Comparison of ENCODE assay signal across 8 cellular contexts in genomic region chr15:58457466-58457965, GRCh38. TPM values are rescaled to one million over a fixed set of nuclear protein-coding genes. Genes with fewer than 3 reads are reported as not detected.
DNase-seq lines count a peak whose midpoint lies in the region; ATAC-seq and TF ChIP-seq lines count a peak whose summit lies in the region.

No MANE protein-coding gene starts in this region.

- no peak for TF ChIP-seq CTCF in AG09309 (IDR thresholded peaks at IDR 0.05; ENCODE audit: control insufficient read depth, insufficient read depth, low read depth, low read length, missing control alignments)
- no peak for TF ChIP-seq CTCF in ascending aorta (IDR thresholded peaks at IDR 0.05)
- TF ChIP-seq CTCF in dorsolateral prefrontal cortex (IDR thresholded peaks at IDR 0.05 in 54 of 56, conservative IDR thresholded peaks at IDR 0.05 in 2 of 56; ENCODE audit: low read depth in 1 of 56, partially characterized antibody in 56 of 56): no peak

- H3K27ac ChIP-seq in ascending aorta (no peak overlapping the region), dorsolateral prefrontal cortex (peak overlapping the region in 9 of 59 donors; percentile 0 to 48 (median 20))

- H3K4me1 ChIP-seq in ascending aorta: no peaks in the 10 kb centered on the region

- peaks cover 5% of the 10 kb centered on the region for H3K36me3 Mint-ChIP-seq in activated naive CD8-positive, alpha-beta T cell
- no peaks in the 10 kb centered on the region for H3K36me3 Mint-ChIP-seq in stimulated activated naive B cell treated with anti-CD40 and anti-IgM and Interleukin-4, amounts not matched to agents 10 μg/mL and 1 μg/mL and 100 μg/mL, for 72 hours

- ATAC-seq in GM19438 (IDR thresholded peaks at IDR 0.05; ENCODE audit: low read depth, unreplicated experiment) (peak; percentile 64), HG03558 (IDR thresholded peaks at IDR 0.05; ENCODE audit: extremely low read depth, unreplicated experiment) (peak; percentile 58)
- peak; percentile 72 to 75 for ATAC-seq in stimulated activated naive B cell treated with anti-CD40 and anti-IgM and Interleukin-4, amounts not matched to agents 10 μg/mL and 1 μg/mL and 100 μg/mL, for 72 hours (replicated peaks)

- H3K27me3 ChIP-seq in ascending aorta (no peaks in the 10 kb centered on the region), dorsolateral prefrontal cortex (no peaks in the 10 kb centered on the region)

- H3K4me3 ChIP-seq in AG09309 (ENCODE audit: control insufficient read depth, low read depth, low read length) (no peak overlapping the region), ascending aorta (no peak overlapping the region), dorsolateral prefrontal cortex (no peak overlapping the region)

- H3K4me3 Mint-ChIP-seq in activated naive CD8-positive, alpha-beta T cell: peak overlapping the region; percentile 54
- H3K4me3 Mint-ChIP-seq in stimulated activated naive B cell treated with anti-CD40 and anti-IgM and Interleukin-4, amounts not matched to agents 10 μg/mL and 1 μg/mL and 100 μg/mL, for 72 hours: peak overlapping the region in 1 of 2 donors; percentile 9

- DNase-seq in AG09309 (ENCODE audit: low read depth) (peak; percentile 62), NCI-H1436 treated with DMSO at 0.1 percent for 48 hours (lab: John Stamatoyannopoulos, UW) (no peak), ascending aorta (ENCODE audit: low spot score in 2 of 2) (no peak), dorsolateral prefrontal cortex (no peak)
- peak; percentile 26 for DNase-seq in stimulated activated naive B cell treated with anti-CD40 and anti-IgM and Interleukin-4, amounts not matched to agents 10 μg/mL and 1 μg/mL and 100 μg/mL, for 72 hours

- H3K9me3 Mint-ChIP-seq in activated naive CD8-positive, alpha-beta T cell (ENCODE audit: low read depth): no peaks in the 10 kb centered on the region
- H3K9me3 Mint-ChIP-seq in stimulated activated naive B cell treated with anti-CD40 and anti-IgM and Interleukin-4, amounts not matched to agents 10 μg/mL and 1 μg/mL and 100 μg/mL, for 72 hours: no peaks in the 10 kb centered on the region

- no peaks in the 10 kb centered on the region for H3K36me3 ChIP-seq in ascending aorta

- intact Hi-C loops in ascending aorta (cut with DNase I): no loop called here
- intact Hi-C loops in dorsolateral prefrontal cortex (cut with DNase I): loop anchor here in 1 of 2 donors (10.0 kb wide), 1 partner anchor 57 kb away; no protein-coding TSS in a partner anchor

- H3K27me3 Mint-ChIP-seq in activated naive CD8-positive, alpha-beta T cell: no peaks in the 10 kb centered on the region
- H3K27me3 Mint-ChIP-seq in stimulated activated naive B cell treated with anti-CD40 and anti-IgM and Interleukin-4, amounts not matched to agents 10 μg/mL and 1 μg/mL and 100 μg/mL, for 72 hours: peaks cover 11 to 18% of the 10 kb centered on the region in 2 donors

- no peaks in the 10 kb centered on the region for H3K9me3 ChIP-seq in ascending aorta

- peaks cover 75% of the 10 kb centered on the region for H3K4me1 Mint-ChIP-seq in activated naive CD8-positive, alpha-beta T cell (ENCODE audit: low read depth)
- H3K4me1 Mint-ChIP-seq in stimulated activated naive B cell treated with anti-CD40 and anti-IgM and Interleukin-4, amounts not matched to agents 10 μg/mL and 1 μg/mL and 100 μg/mL, for 72 hours: peaks cover 24 to 41% of the 10 kb centered on the region in 2 donors

- H3K27ac Mint-ChIP-seq in activated naive CD8-positive, alpha-beta T cell: peak overlapping the region; percentile 92
- peak overlapping the region; percentile 65 for H3K27ac Mint-ChIP-seq in stimulated activated naive B cell treated with anti-CD40 and anti-IgM and Interleukin-4, amounts not matched to agents 10 μg/mL and 1 μg/mL and 100 μg/mL, for 72 hours

RNA-seq across cellular contexts. Expression of gene LIPC, which starts 25.7 kb away (rescaled TPM):
- total RNA-seq in ascending aorta (not detected), dorsolateral prefrontal cortex (1 to 10 TPM in 100 of 120 experiments, under 1 TPM in 20; 0.46 to 4.2 (median 1.7) TPM)

Comparison
In these comparisons a context has a peak if more than half of its experiments do, and no peak if none do; other contexts are left out.
1. DNase-seq: peak in AG09309 (single experiment) and stimulated activated naive B cell treated with anti-CD40 and anti-IgM and Interleukin-4, amounts not matched to agents 10 μg/mL and 1 μg/mL and 100 μg/mL, for 72 hours (single experiment); none in NCI-H1436 treated with DMSO at 0.1 percent for 48 hours (single experiment), ascending aorta (0 of 2) and dorsolateral prefrontal cortex (0 of 10).
2. Peak in every context shown above with its lines, with median percentiles within 50 percentile points of each other: ATAC-seq.